37 cellular contexts compared by ENCODE assay signal in the genomic region with DNA sequence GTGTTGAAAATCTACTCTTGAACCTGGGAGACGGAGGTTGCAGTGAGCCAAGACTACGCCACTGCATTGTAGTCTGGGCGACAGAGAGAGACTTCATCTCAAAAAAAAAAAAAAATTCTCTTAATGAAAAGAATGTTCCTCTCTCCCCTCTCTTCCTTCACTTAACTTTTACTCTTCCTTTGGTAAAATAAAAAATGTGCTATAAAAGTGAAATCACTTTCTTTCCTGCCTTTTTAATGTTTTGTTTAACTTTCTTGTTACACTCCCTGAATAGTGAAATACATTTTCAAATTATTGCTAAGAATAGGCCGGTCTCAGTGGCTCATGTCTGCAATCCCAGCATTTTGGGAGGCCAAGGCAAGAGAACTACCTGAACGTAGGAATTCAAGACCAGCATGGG.
A peak's percentile ranks its signal among the peaks of the same experiment; 100 is the strongest.
DNase-seq lines count a peak whose midpoint lies in the region; ATAC-seq, FAIRE-seq and TF ChIP-seq lines count a peak whose summit lies in the region.
"Had no signal": no experiment of that assay in that cellular context is flagged by ENCODE, and none has a peak within 500 bp of the region (broad histone marks: within the 10 kb centered on the region; RNA-seq: fewer than 3 reads in every experiment).

No MANE protein-coding gene starts in this region.

- H3F3A ChIP-seq in neural progenitor cell (ENCODE audit: low read depth) = peaks cover 9% of the 10 kb centered on the region

- TF ChIP-seq CTCF in HEK293 (tag by site-specific recombination; IDR thresholded peaks at IDR 0.05) (no peak), H1 (IDR thresholded peaks at IDR 0.05; ENCODE audit: control extremely low read depth in 1 of 3, insufficient read depth in 1 of 3, low read depth in 1 of 3, low read length in 3 of 3) (no peak), neural progenitor cell (IDR thresholded peaks at IDR 0.05) (no peak), osteoblast (IDR thresholded peaks at IDR 0.05; ENCODE audit: extremely low read depth, low read depth, low read length) (no peak)
- TF ChIP-seq CTCF in activated CD8-positive, alpha-beta T cell treated with anti-CD3 and anti-CD28 coated beads for 36 hours (IDR thresholded peaks at IDR 0.05) = no peak

- no peaks in the 10 kb centered on the region for H3K79me1 ChIP-seq in H1 (ENCODE audit: low read depth, low read length)

- TF ChIP-seq RAD21 in H1 (IDR thresholded peaks at IDR 0.05 in 1 of 2, conservative IDR thresholded peaks at IDR 0.05 in 1 of 2; ENCODE audit: low read depth in 2 of 2, low read length in 2 of 2) = no peak

- no peak overlapping the region for H4K5ac ChIP-seq in H1 (ENCODE audit: insufficient read length, low read depth, low read length)

- H3K27me3 ChIP-seq in H1 (replicated peaks in 1 of 4; ENCODE audit: control insufficient read depth in 3 of 4, extremely low read depth in 1 of 4, insufficient read depth in 3 of 4, low read length in 3 of 4) (no peaks in the 10 kb centered on the region), neural progenitor cell (no peaks in the 10 kb centered on the region), osteoblast (ENCODE audit: insufficient read depth, low read length) (no peaks in the 10 kb centered on the region)
- H3K27me3 ChIP-seq: BE2C; BLaER1; BLaER1 treated with 17β-estradiol and CSF1 and Interleukin-3, amounts not matched to agents 10 nM and 100 nM had no signal

- no peak overlapping the region for H3K4me3 Mint-ChIP-seq in neural progenitor cell
- H3K4me3 Mint-ChIP-seq in activated CD8-positive, alpha-beta T cell treated with anti-CD3 and anti-CD28 coated beads for 36 hours = no peak overlapping the region
- H3K4me3 Mint-ChIP-seq: B cell; CD14-positive monocyte; CD4-positive, alpha-beta memory T cell; CD4-positive, alpha-beta T cell; CD4-positive, CD25-positive, alpha-beta regulatory T cell; CD8-positive, alpha-beta memory T cell; CD8-positive, alpha-beta T cell had no signal

- H3K9ac ChIP-seq in H1 (replicated peaks in 1 of 4; ENCODE audit: extremely low read depth in 1 of 4, low read depth in 3 of 4, low read length in 3 of 4) (no peak overlapping the region), neural progenitor cell (no peak overlapping the region)
- H3K9ac ChIP-seq: BLaER1; BLaER1 treated with 17β-estradiol and CSF1 and Interleukin-3, amounts not matched to agents 10 nM and 100 nM had no signal

- no peak for TF ChIP-seq POLR2A in H1 (IDR thresholded peaks at IDR 0.05; ENCODE audit: control extremely low read depth in 1 of 2, low read depth in 2 of 2, low read length in 2 of 2)

- no peaks in the 10 kb centered on the region for H3K9me3 ChIP-seq in HEK293 (ENCODE audit: control insufficient read depth, insufficient read depth, low read depth, low read length)
- H3K9me3 ChIP-seq in H1 (ENCODE audit: insufficient read depth in 2 of 2, low read depth in 1 of 2, low read length in 1 of 2) = no peaks in the 10 kb centered on the region
- H3K9me3 ChIP-seq in neural progenitor cell (ENCODE audit: low read depth) = no peaks in the 10 kb centered on the region
- H3K9me3 ChIP-seq in osteoblast (ENCODE audit: low read depth, low read length) = no peaks in the 10 kb centered on the region
- H3K9me3 ChIP-seq: A549; BE2C; BLaER1; BLaER1 treated with 17β-estradiol and CSF1 and Interleukin-3, amounts not matched to agents 10 nM and 100 nM; Caco-2 had no signal

- peaks cover 14% of the 10 kb centered on the region for H3K36me3 Mint-ChIP-seq in neural progenitor cell
- H3K36me3 Mint-ChIP-seq in activated CD8-positive, alpha-beta T cell treated with anti-CD3 and anti-CD28 coated beads for 36 hours (ENCODE audit: low read depth) = no peaks in the 10 kb centered on the region
- H3K36me3 Mint-ChIP-seq: CD14-positive monocyte; CD4-positive, alpha-beta memory T cell; CD4-positive, CD25-positive, alpha-beta regulatory T cell; CD8-positive, alpha-beta memory T cell; CD8-positive, alpha-beta T cell had no signal

- no peak for FAIRE-seq in H1 (lab: Jason Lieb, UNC)
- FAIRE-seq: A204.1, A549, D721Med had no signal

- H3K27ac Mint-ChIP-seq in neural progenitor cell = no peak overlapping the region
- no peak overlapping the region for H3K27ac Mint-ChIP-seq in activated CD8-positive, alpha-beta T cell treated with anti-CD3 and anti-CD28 coated beads for 36 hours
- H3K27ac Mint-ChIP-seq: B cell; CD14-positive monocyte; CD4-positive, alpha-beta memory T cell; CD4-positive, alpha-beta T cell; CD4-positive, CD25-positive, alpha-beta regulatory T cell; CD8-positive, alpha-beta memory T cell; CD8-positive, alpha-beta T cell had no signal

- H4K91ac ChIP-seq in H1 (replicated peaks; ENCODE audit: insufficient read length, low read length) = no peak overlapping the region

- no peak overlapping the region for H3K14ac ChIP-seq in H1 (ENCODE audit: insufficient read length)

- intact Hi-C loops in activated CD8-positive, alpha-beta T cell treated with anti-CD3 and anti-CD28 coated beads for 36 hours (cut with micrococcal nuclease) = no loop called here

- no peaks in the 10 kb centered on the region for H3K23me2 ChIP-seq in H1 (ENCODE audit: low read depth, low read length)

- no peaks in the 10 kb centered on the region for H3K9me3 Mint-ChIP-seq in neural progenitor cell
- H3K9me3 Mint-ChIP-seq in activated CD8-positive, alpha-beta T cell treated with anti-CD3 and anti-CD28 coated beads for 36 hours = no peaks in the 10 kb centered on the region
- H3K9me3 Mint-ChIP-seq: CD14-positive monocyte; CD4-positive, alpha-beta T cell; CD8-positive, alpha-beta T cell had no signal

- H4K20me1 ChIP-seq in H1 (replicated peaks in 1 of 2; ENCODE audit: control insufficient read depth in 1 of 2, insufficient read depth in 2 of 2, low read length in 2 of 2) (no peaks in the 10 kb centered on the region), neural progenitor cell (ENCODE audit: low read depth) (no peaks in the 10 kb centered on the region), osteoblast (ENCODE audit: insufficient read depth, low read length) (no peaks in the 10 kb centered on the region)
- H4K20me1 ChIP-seq: BLaER1; BLaER1 treated with 17β-estradiol and CSF1 and Interleukin-3, amounts not matched to agents 10 nM and 100 nM had no signal

- no peak overlapping the region for H2BK20ac ChIP-seq in H1 (ENCODE audit: low read length)

- H2AFZ ChIP-seq in H1 (ENCODE audit: low read length) = no peak overlapping the region
- no peak overlapping the region for H2AFZ ChIP-seq in neural progenitor cell (replicated peaks)
- no peak overlapping the region for H2AFZ ChIP-seq in osteoblast (ENCODE audit: low read length)

- CTCF ChIA-PET in HEK293 (lab: Yijun Ruan, JAX) (interaction anchor here (0.8 kb wide), 1 partner anchor 11 kb away, joined by 3 read pairs; no protein-coding TSS in a partner anchor), H1 (lab: Charles Lee; ENCODE audit: partially characterized antibody) (interaction anchor here (0.6 to 1.5 kb wide), 2 partner anchors 12 to 584 kb away, joined by 3 to 4 read pairs; no protein-coding TSS in a partner anchor)
- CTCF ChIA-PET in activated CD8-positive, alpha-beta T cell treated with anti-CD3 and anti-CD28 coated beads for 36 hours (lab: Charles Lee) = no interaction called here

- POLR2A ChIA-PET in HEK293 (lab: Yijun Ruan, JAX) (interaction anchor here (0.9 kb wide), 1 partner anchor 250 kb away, joined by 4 read pairs; no protein-coding TSS in a partner anchor), H1 (lab: Charles Lee; ENCODE audit: partially characterized antibody) (no interaction called here)
- POLR2A ChIA-PET in activated CD8-positive, alpha-beta T cell treated with anti-CD3 and anti-CD28 coated beads for 36 hours (lab: Charles Lee) = no interaction called here

- DNase-seq in H1 (ENCODE audit: low read depth in 1 of 2, low spot score in 2 of 2) = no peak
- no peak for DNase-seq in neural progenitor cell (ENCODE audit: low spot score)
- peak; percentile 3 for DNase-seq in osteoblast (ENCODE audit: insufficient read length, low spot score, missing footprints)
- DNase-seq in SW480 (ENCODE audit: low spot score) = no peak
- DNase-seq in activated CD8-positive, alpha-beta T cell treated with anti-CD3 and anti-CD28 coated beads for 36 hours = no peak
- DNase-seq: 8988T; ACHN; AML-193; BE2C; C1 segment of cervical spinal cord; Caco-2; Calu3; CD4-positive, alpha-beta T cell; CD4-positive, CD25-positive, alpha-beta regulatory T cell; CD8-positive, alpha-beta memory T cell; CD8-positive, alpha-beta T cell; COR-L47; DMS 273 treated with DMSO at 0.1 percent for 48 hours; DMS153; DMS53; DMS79; DMS79 treated with DMSO at 0.1 percent for 48 hours; DND-41; EL had no signal

- no peak overlapping the region for H3K23ac ChIP-seq in H1 (ENCODE audit: insufficient read length)

- H4K8ac ChIP-seq in H1 (ENCODE audit: extremely low read depth, insufficient read depth, low read length) = no peak overlapping the region

- H3K56ac ChIP-seq in H1 (replicated peaks; ENCODE audit: insufficient read length, low read depth, low read length) = no peak overlapping the region

- 0 out of 2 replicates have a peak overlapping the region, but pooled peaks have one; percentile 9 for H2BK12ac ChIP-seq in H1 (ENCODE audit: low read depth, low read length)

- H2AK5ac ChIP-seq in H1 (ENCODE audit: low read depth, low read length) = no peak overlapping the region

- no peak overlapping the region for H2BK5ac ChIP-seq in H1 (ENCODE audit: low read depth, low read length)

- H3K4me1 ChIP-seq in HEK293 (ENCODE audit: control insufficient read depth, insufficient read depth, low read length) (no peaks in the 10 kb centered on the region), H1 (replicated peaks in 1 of 4; ENCODE audit: control insufficient read depth in 3 of 4, insufficient read depth in 4 of 4, low read length in 3 of 4) (peaks cover 0 to 7% (median 0%) of the 10 kb centered on the region in 4 experiments; a peak in 1 of 7 replicates), neural progenitor cell (peaks cover 30% of the 10 kb centered on the region), osteoblast (ENCODE audit: insufficient read depth, low read length) (no peaks in the 10 kb centered on the region)
- H3K4me1 ChIP-seq: A549; BLaER1; BLaER1 treated with 17β-estradiol and CSF1 and Interleukin-3, amounts not matched to agents 10 nM and 100 nM; Caco-2 had no signal

- no peak overlapping the region for H3K4ac ChIP-seq in H1 (replicated peaks; ENCODE audit: insufficient read length, low read depth, low read length)

- 98% methylated on average over 5 of the region's 5 CpGs; no CpG with 5 or more reads in 1 of the 2 experiments for WGBS in H1 (ENCODE audit: extremely low coverage in 1 of 2, insufficient coverage in 1 of 2, insufficient read length in 1 of 2, insufficient replicate concordance in 2 of 2, low coverage in 1 of 2, low lambda C conversion rate in 2 of 2, missing lambda C conversion rate in 1 of 2), 2 experiments

- no peak for TF ChIP-seq EP300 in H1 (IDR thresholded peaks at IDR 0.05; ENCODE audit: borderline replicate concordance in 1 of 2, low read depth in 2 of 2, low read length in 2 of 2)

- H2BK15ac ChIP-seq in H1 (ENCODE audit: low read length) = no peak overlapping the region

- ATAC-seq in GM19351 (IDR thresholded peaks at IDR 0.05; ENCODE audit: unreplicated experiment) = no peak
- ATAC-seq in GM21423 (IDR thresholded peaks at IDR 0.05; ENCODE audit: unreplicated experiment) = no peak
- no peak for ATAC-seq in activated CD8-positive, alpha-beta T cell treated with anti-CD3 and anti-CD28 coated beads for 36 hours
- ATAC-seq: A549; CD8-positive, alpha-beta T cell had no signal

- no peak overlapping the region for H2BK120ac ChIP-seq in H1 (replicated peaks; ENCODE audit: low read depth, low read length)

- H3K36me3 ChIP-seq in HEK293 (ENCODE audit: control insufficient read depth in 2 of 2, insufficient read depth in 1 of 2, low read length in 2 of 2) (no peaks in the 10 kb centered on the region), H1 (ENCODE audit: control insufficient read depth in 2 of 4, insufficient read depth in 4 of 4, low read length in 3 of 4) (no peaks in the 10 kb centered on the region), neural progenitor cell (no peaks in the 10 kb centered on the region), osteoblast (ENCODE audit: insufficient read depth, low read length) (no peaks in the 10 kb centered on the region)
- H3K36me3 ChIP-seq: BE2C; BLaER1; BLaER1 treated with 17β-estradiol and CSF1 and Interleukin-3, amounts not matched to agents 10 nM and 100 nM had no signal

- no peak overlapping the region for H3K4me2 ChIP-seq in H1 (ENCODE audit: insufficient read depth in 1 of 2, low read depth in 2 of 2, low read length in 2 of 2)
- H3K4me2 ChIP-seq in neural progenitor cell = no peak overlapping the region
- H3K4me2 ChIP-seq in osteoblast (ENCODE audit: insufficient read depth, low read length) = no peak overlapping the region
- H3K4me2 ChIP-seq: A549; BLaER1; BLaER1 treated with 17β-estradiol and CSF1 and Interleukin-3, amounts not matched to agents 10 nM and 100 nM had no signal

- H3K4me1 Mint-ChIP-seq in neural progenitor cell = peaks cover 36% of the 10 kb centered on the region
- no peaks in the 10 kb centered on the region for H3K4me1 Mint-ChIP-seq in activated CD8-positive, alpha-beta T cell treated with anti-CD3 and anti-CD28 coated beads for 36 hours (ENCODE audit: low read depth)
- H3K4me1 Mint-ChIP-seq: B cell; CD4-positive, alpha-beta memory T cell; CD4-positive, CD25-positive, alpha-beta regulatory T cell; CD8-positive, alpha-beta memory T cell had no signal

- no peak overlapping the region for H3K27ac ChIP-seq in HEK293 (ENCODE audit: extremely low read depth, low read depth, low read length)
- no peak overlapping the region for H3K27ac ChIP-seq in H1 (ENCODE audit: low read depth, low read length)
- peak overlapping the region; percentile 10 for H3K27ac ChIP-seq in neural progenitor cell
- no peak overlapping the region for H3K27ac ChIP-seq in osteoblast (ENCODE audit: low read depth, low read length)
- H3K27ac ChIP-seq: 22Rv1; A549; BLaER1; BLaER1 treated with 17β-estradiol and CSF1 and Interleukin-3, amounts not matched to agents 10 nM and 100 nM; C4-2B had no signal

- H3K4me3 ChIP-seq in HEK293 (ENCODE audit: low read depth, low read length) (no peak overlapping the region), H1 (ENCODE audit: extremely low read depth in 1 of 4, insufficient read depth in 2 of 4, low read depth in 3 of 4, low read length in 4 of 4) (no peak overlapping the region), neural progenitor cell (no peak overlapping the region), osteoblast (ENCODE audit: insufficient read depth, low read length) (no peak overlapping the region)
- H3K4me3 ChIP-seq: A549; BLaER1; BLaER1 treated with 17β-estradiol and CSF1 and Interleukin-3, amounts not matched to agents 10 nM and 100 nM had no signal

- H3K18ac ChIP-seq in H1 (ENCODE audit: extremely low read depth, low read length) = no peak overlapping the region

- no peaks in the 10 kb centered on the region for H3K79me2 ChIP-seq in H1 (ENCODE audit: control insufficient read depth in 1 of 2, insufficient read depth in 2 of 2, low read length in 2 of 2)
- H3K79me2 ChIP-seq in neural progenitor cell (ENCODE audit: low read depth) = peaks cover 15% of the 10 kb centered on the region
- H3K79me2 ChIP-seq in osteoblast (ENCODE audit: insufficient read depth, low read length) = no peaks in the 10 kb centered on the region

- H3K27me3 Mint-ChIP-seq in neural progenitor cell (ENCODE audit: insufficient read depth, low read depth) = no peaks in the 10 kb centered on the region
- H3K27me3 Mint-ChIP-seq in activated CD8-positive, alpha-beta T cell treated with anti-CD3 and anti-CD28 coated beads for 36 hours = no peaks in the 10 kb centered on the region
- H3K27me3 Mint-ChIP-seq: B cell; CD4-positive, alpha-beta memory T cell; CD4-positive, alpha-beta T cell; CD4-positive, CD25-positive, alpha-beta regulatory T cell; CD8-positive, alpha-beta memory T cell had no signal
